In genomic region chr6:27296106-27296783, GRCh38 we compare ENCODE assay signal across 1 cellular context.
A peak's percentile ranks its signal among the peaks of the same experiment; 100 is the strongest.
TF ChIP-seq lines count a peak whose summit lies in the region.

No MANE protein-coding gene starts in this region.

TF ChIP-seq in H1, 55 proteins besides CTCF, POLR2A, EP300 and RAD21:
- no peak for TF ChIP-seq ATF3 (IDR thresholded peaks at IDR 0.05; ENCODE audit: insufficient read depth, low read depth, low read length)
- TF ChIP-seq KDM4A (IDR thresholded peaks at IDR 0.05; ENCODE audit: low read depth, low read length, severe bottlenecking) = peak; percentile 51
- TF ChIP-seq SIN3A (conservative IDR thresholded peaks at IDR 0.05 in 1 of 2, IDR thresholded peaks at IDR 0.05 in 1 of 2; ENCODE audit: low read depth in 1 of 2, low read length in 2 of 2) = peak; percentile 29 to 84; a peak in 2 of 4 replicates
- peak; percentile 72 for TF ChIP-seq TEAD4 (IDR thresholded peaks at IDR 0.05; ENCODE audit: low read depth, low read length)
- TF ChIP-seq SAP30 (IDR thresholded peaks at IDR 0.05; ENCODE audit: insufficient read depth, insufficient replicate concordance, low read length) = peak; percentile 15
- TF ChIP-seq TBP (IDR thresholded peaks at IDR 0.05; ENCODE audit: low read depth, low read length) = peak; percentile 54; the same call in 1 of the 2 replicates
- 0 out of 4 replicates have a peak, but pooled peaks of 1 of the 2 experiments have one; percentile 30 for TF ChIP-seq HDAC2 (IDR thresholded peaks at IDR 0.05; ENCODE audit: borderline replicate concordance in 1 of 2, low read depth in 2 of 2, low read length in 2 of 2)
- no peak for TF ChIP-seq TAF1 (IDR thresholded peaks at IDR 0.05; ENCODE audit: low read depth, low read length)
TF ChIP-seq in H1: peak in this region for 6.
